ENCODE assay signal across 10 cellular contexts in the genomic region with DNA sequence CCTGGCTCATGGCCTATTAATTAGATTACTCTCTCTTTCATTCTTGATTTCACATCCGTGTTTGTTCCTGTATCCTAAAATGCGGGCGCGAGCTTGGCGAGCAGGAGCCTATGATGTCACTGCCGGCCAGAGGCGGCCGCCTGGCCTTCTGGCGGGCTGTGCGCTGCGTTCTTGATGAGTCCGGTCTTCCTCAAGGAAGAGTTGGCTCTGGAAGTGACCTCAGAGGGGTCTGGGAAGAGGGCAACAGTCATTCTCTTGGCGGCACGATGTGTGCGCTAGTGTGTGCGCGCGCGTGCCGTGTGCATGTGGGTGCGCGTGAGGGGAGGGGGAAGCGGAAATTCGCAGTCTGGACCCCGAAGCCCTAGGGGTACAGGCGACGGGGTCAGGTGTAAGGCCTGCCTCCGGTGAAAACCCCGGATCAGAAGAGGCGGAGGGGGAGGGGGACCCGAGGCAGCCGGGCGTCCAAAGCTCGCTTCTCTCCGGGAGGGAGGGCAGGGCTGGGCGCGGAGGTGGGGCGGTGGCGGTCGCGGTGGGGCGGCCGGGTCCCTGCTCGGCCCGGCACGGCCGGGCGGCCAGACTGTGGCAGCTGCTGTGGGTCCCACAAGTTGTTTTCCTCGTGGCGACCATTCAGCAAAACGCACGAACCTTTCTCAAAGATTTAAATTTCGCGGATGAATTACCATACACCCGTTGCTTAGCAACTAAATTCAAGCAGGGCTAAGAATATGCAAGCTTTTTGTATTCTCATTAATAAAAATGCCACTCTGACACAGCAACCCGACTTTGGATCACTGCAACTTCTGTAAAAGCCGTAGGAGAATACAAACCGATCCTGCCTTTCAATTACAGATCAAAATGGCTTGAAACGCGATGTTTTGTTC. TPM values are rescaled to one million over a fixed set of nuclear protein-coding genes. Genes with fewer than 3 reads are reported as not detected.
DNase-seq lines count a peak whose midpoint lies in the region; ATAC-seq and TF ChIP-seq lines count a peak whose summit lies in the region.
"Had no signal": no experiment of that assay in that cellular context is flagged by ENCODE, and none has a peak within 500 bp of the region (broad histone marks: within the 10 kb centered on the region; RNA-seq: fewer than 3 reads in every experiment).

No MANE protein-coding gene starts in this region.

- TF ChIP-seq CTCF in PC-9 (conservative IDR thresholded peaks at IDR 0.05), result no peak

- H3K9me2 ChIP-seq in PC-9 (ENCODE audit: insufficient read depth), result no peaks in the 10 kb centered on the region

- peaks cover 9% of the 10 kb centered on the region for H3K4me1 Mint-ChIP-seq in activated T-cell treated with anti-CD3 and anti-CD28 coated beads, Interleukin-2, amount 50 U/mL, for 24 hours (ENCODE audit: low read depth)
- peaks cover 7% of the 10 kb centered on the region for H3K4me1 Mint-ChIP-seq in activated naive CD8-positive, alpha-beta T cell treated with anti-CD3 and anti-CD28 coated beads, Interleukin-2, amount 10 ng/mL, durations not matched to agents 7 days and 5 days
- H3K4me1 Mint-ChIP-seq in stimulated activated naive B cell treated with anti-CD40 and anti-IgM and Interleukin-4, amounts not matched to agents 10 μg/mL and 1 μg/mL and 100 μg/mL, for 72 hours, result peaks cover 21 to 28% of the 10 kb centered on the region in 2 donors

- no peak for ATAC-seq in activated naive CD8-positive, alpha-beta T cell treated with anti-CD3 and anti-CD28 coated beads, Interleukin-2, amount 10 ng/mL, durations not matched to agents 7 days and 5 days (ENCODE audit: low read depth)
- ATAC-seq in stimulated activated naive B cell treated with anti-CD40 and anti-IgM and Interleukin-4, amounts not matched to agents 10 μg/mL and 1 μg/mL and 100 μg/mL, for 72 hours (replicated peaks), result no peak
- no peak for ATAC-seq in GM21786 (IDR thresholded peaks at IDR 0.05; ENCODE audit: unreplicated experiment)

- BruUV-seq in PC-9 (replicated peaks; lab: Mats Ljungman, UMichigan), result no TSS peak

- peak overlapping the region; percentile 19 for H3K27ac Mint-ChIP-seq in activated T-cell treated with anti-CD3 and anti-CD28 coated beads, Interleukin-2, amount 50 U/mL, for 24 hours
- H3K27ac Mint-ChIP-seq in activated naive CD8-positive, alpha-beta T cell treated with anti-CD3 and anti-CD28 coated beads, Interleukin-2, amount 10 ng/mL, durations not matched to agents 7 days and 5 days, result peak overlapping the region; percentile 10
- H3K27ac Mint-ChIP-seq in stimulated activated naive B cell treated with anti-CD40 and anti-IgM and Interleukin-4, amounts not matched to agents 10 μg/mL and 1 μg/mL and 100 μg/mL, for 72 hours, result peak overlapping the region; percentile 96

- H3K27ac ChIP-seq in PC-9, result no peak overlapping the region

- H3K4me3 ChIP-seq in PC-9, result no peak overlapping the region

- no peak for DNase-seq in activated T-cell treated with anti-CD3 and anti-CD28 coated beads, Interleukin-2, amount 50 U/mL, for 24 hours
- DNase-seq in activated T-cell treated with anti-CD3 and anti-CD28 coated beads, Interleukin-2, amount 50 U/mL, for 48 hours, result no peak
- DNase-seq in activated naive CD8-positive, alpha-beta T cell treated with anti-CD3 and anti-CD28 coated beads, Interleukin-2, amount 10 ng/mL, durations not matched to agents 7 days and 5 days, result no peak
- DNase-seq in iPS-NIHi11 (ENCODE audit: low spot score) (peak; percentile 70), PC-9 (no peak), hepatic stellate cell (ENCODE audit: low spot score) (no peak)
- no peak for DNase-seq in stimulated activated naive B cell treated with anti-CD40 and anti-IgM and Interleukin-4, amounts not matched to agents 10 μg/mL and 1 μg/mL and 100 μg/mL, for 72 hours
- DNase-seq: BE2C had no signal

- no peaks in the 10 kb centered on the region for H3F3A ChIP-seq in PC-9 (ENCODE audit: insufficient read depth, low read depth)

- peaks cover 91% of the 10 kb centered on the region for H3K27me3 Mint-ChIP-seq in activated T-cell treated with anti-CD3 and anti-CD28 coated beads, Interleukin-2, amount 50 U/mL, for 24 hours
- peaks cover 84% of the 10 kb centered on the region for H3K27me3 Mint-ChIP-seq in activated naive CD8-positive, alpha-beta T cell treated with anti-CD3 and anti-CD28 coated beads, Interleukin-2, amount 10 ng/mL, durations not matched to agents 7 days and 5 days
- H3K27me3 Mint-ChIP-seq in stimulated activated naive B cell treated with anti-CD40 and anti-IgM and Interleukin-4, amounts not matched to agents 10 μg/mL and 1 μg/mL and 100 μg/mL, for 72 hours, result peaks cover 74 to 82% of the 10 kb centered on the region in 2 donors

- H3K36me3 Mint-ChIP-seq in activated T-cell treated with anti-CD3 and anti-CD28 coated beads, Interleukin-2, amount 50 U/mL, for 24 hours (ENCODE audit: low read depth), result no peaks in the 10 kb centered on the region
- H3K36me3 Mint-ChIP-seq in activated naive CD8-positive, alpha-beta T cell treated with anti-CD3 and anti-CD28 coated beads, Interleukin-2, amount 10 ng/mL, durations not matched to agents 7 days and 5 days, result no peaks in the 10 kb centered on the region
- peaks cover 4 to 7% of the 10 kb centered on the region in 2 donors for H3K36me3 Mint-ChIP-seq in stimulated activated naive B cell treated with anti-CD40 and anti-IgM and Interleukin-4, amounts not matched to agents 10 μg/mL and 1 μg/mL and 100 μg/mL, for 72 hours

- H3K4me1 ChIP-seq in PC-9 (replicated peaks; ENCODE audit: insufficient read depth), result no peaks in the 10 kb centered on the region
- H3K4me1 ChIP-seq: BE2C had no signal

- no peaks in the 10 kb centered on the region for H3K79me2 ChIP-seq in PC-9 (ENCODE audit: low read depth)

- H4K20me1 ChIP-seq in PC-9 (ENCODE audit: insufficient read depth), result no peaks in the 10 kb centered on the region

- H3K4me3 Mint-ChIP-seq in activated T-cell treated with anti-CD3 and anti-CD28 coated beads, Interleukin-2, amount 50 U/mL, for 24 hours, result peak overlapping the region; percentile 43
- H3K4me3 Mint-ChIP-seq in activated naive CD8-positive, alpha-beta T cell treated with anti-CD3 and anti-CD28 coated beads, Interleukin-2, amount 10 ng/mL, durations not matched to agents 7 days and 5 days, result peak overlapping the region; percentile 5
- peak overlapping the region; percentile 69 to 81 for H3K4me3 Mint-ChIP-seq in stimulated activated naive B cell treated with anti-CD40 and anti-IgM and Interleukin-4, amounts not matched to agents 10 μg/mL and 1 μg/mL and 100 μg/mL, for 72 hours

- intact Hi-C loops in PC-9 (cut with micrococcal nuclease; ENCODE audit: unreplicated experiment), result no loop called here

- H3K9me3 ChIP-seq in PC-9 (ENCODE audit: insufficient read depth, low read depth), result no peaks in the 10 kb centered on the region
- H3K9me3 ChIP-seq: BE2C had no signal

- H3K4me2 ChIP-seq in PC-9, result no peak overlapping the region

- peaks cover 47% of the 10 kb centered on the region for H3K27me3 ChIP-seq in PC-9 (ENCODE audit: insufficient read depth, low read depth)

- H3K36me3 ChIP-seq in PC-9 (ENCODE audit: low read depth), result no peaks in the 10 kb centered on the region
- H3K36me3 ChIP-seq: BE2C had no signal

- CTCF ChIA-PET in PC-9 (lab: Charles Lee), result no interaction called here

- peaks cover 8% of the 10 kb centered on the region for H3K9me3 Mint-ChIP-seq in activated T-cell treated with anti-CD3 and anti-CD28 coated beads, Interleukin-2, amount 50 U/mL, for 24 hours
- H3K9me3 Mint-ChIP-seq in activated naive CD8-positive, alpha-beta T cell treated with anti-CD3 and anti-CD28 coated beads, Interleukin-2, amount 10 ng/mL, durations not matched to agents 7 days and 5 days, result no peaks in the 10 kb centered on the region
- H3K9me3 Mint-ChIP-seq in stimulated activated naive B cell treated with anti-CD40 and anti-IgM and Interleukin-4, amounts not matched to agents 10 μg/mL and 1 μg/mL and 100 μg/mL, for 72 hours, result peaks cover 6 to 7% of the 10 kb centered on the region in 2 donors

- POLR2A ChIA-PET in activated naive CD8-positive, alpha-beta T cell treated with anti-CD3 and anti-CD28 coated beads, Interleukin-2, amount 10 ng/mL, durations not matched to agents 7 days and 5 days (lab: Charles Lee), result no interaction called here
- POLR2A ChIA-PET in PC-9 (lab: Charles Lee; ENCODE audit: unreplicated experiment), result no interaction called here

- H2AFZ ChIP-seq in PC-9, result no peak overlapping the region

RNA-seq across cellular contexts. Expression of gene POU3F3, which starts 8.4 kb away (rescaled TPM):
- not detected for total RNA-seq in activated naive CD8-positive, alpha-beta T cell treated with anti-CD3 and anti-CD28 coated beads, Interleukin-2, amount 10 ng/mL, durations not matched to agents 7 days and 5 days
- total RNA-seq in PC-9 (2021), result not detected in 2 replicates
- total RNA-seq: pulmonary artery endothelial cell had no signal

Comparison
In these comparisons a context has a peak if more than half of its experiments do, and no peak if none do; other contexts are left out.
1. H3K27ac Mint-ChIP-seq: peak in every context shown above with its lines; median percentile 96 in stimulated activated naive B cell treated with anti-CD40 and anti-IgM and Interleukin-4, amounts not matched to agents 10 μg/mL and 1 μg/mL and 100 μg/mL, for 72 hours; 19 in activated T-cell treated with anti-CD3 and anti-CD28 coated beads, Interleukin-2, amount 50 U/mL, for 24 hours; 10 in activated naive CD8-positive, alpha-beta T cell treated with anti-CD3 and anti-CD28 coated beads, Interleukin-2, amount 10 ng/mL, durations not matched to agents 7 days and 5 days.
2. H3K4me3 Mint-ChIP-seq: peak in every context shown above with its lines; median percentile 75 in stimulated activated naive B cell treated with anti-CD40 and anti-IgM and Interleukin-4, amounts not matched to agents 10 μg/mL and 1 μg/mL and 100 μg/mL, for 72 hours; 43 in activated T-cell treated with anti-CD3 and anti-CD28 coated beads, Interleukin-2, amount 50 U/mL, for 24 hours; 5 in activated naive CD8-positive, alpha-beta T cell treated with anti-CD3 and anti-CD28 coated beads, Interleukin-2, amount 10 ng/mL, durations not matched to agents 7 days and 5 days.